Comparison of ENCODE assay signal across 8 cellular contexts in genomic region chr5:171419663-171420428, GRCh38. TPM values are rescaled to one million over a fixed set of nuclear protein-coding genes. Genes with fewer than 3 reads are reported as not detected.
DNase-seq lines count a peak whose midpoint lies in the region; ATAC-seq and TF ChIP-seq lines count a peak whose summit lies in the region.

No MANE protein-coding gene starts in this region.

- ATAC-seq in HG03139 (IDR thresholded peaks at IDR 0.05; ENCODE audit: unreplicated experiment) (peak; percentile 36), T-helper 17 cell (peak; percentile 68), upper lobe of right lung (peak; percentile 17)

- H3K4me1 ChIP-seq in mucosa of rectum (ENCODE audit: control insufficient read depth in 2 of 2, insufficient read depth in 2 of 2, low read length in 2 of 2) (peaks cover 11 to 20% of the 10 kb centered on the region in 2 donors), upper lobe of right lung (peaks cover 24% of the 10 kb centered on the region)

- no peaks in the 10 kb centered on the region for H3K9me3 Mint-ChIP-seq in endothelial cell (ENCODE audit: unreplicated experiment)

- peaks cover 5 to 6% of the 10 kb centered on the region in 2 donors for H3K27me3 ChIP-seq in mucosa of rectum (ENCODE audit: control insufficient read depth in 2 of 2, insufficient read depth in 2 of 2, low read length in 2 of 2)
- H3K27me3 ChIP-seq in upper lobe of right lung, result no peaks in the 10 kb centered on the region

- H3K4me3 Mint-ChIP-seq in T-helper 17 cell (peak overlapping the region; percentile 91), endothelial cell (ENCODE audit: unreplicated experiment) (peak overlapping the region; percentile 82)

- no peaks in the 10 kb centered on the region for H3K9me3 ChIP-seq in T-helper 17 cell (ENCODE audit: control insufficient read depth, low read length, poor library complexity, severe bottlenecking)
- no peaks in the 10 kb centered on the region for H3K9me3 ChIP-seq in mucosa of rectum (ENCODE audit: control insufficient read depth in 2 of 2, low read length in 2 of 2)
- H3K9me3 ChIP-seq in upper lobe of right lung, result no peaks in the 10 kb centered on the region

- H3K27ac Mint-ChIP-seq in T-helper 17 cell (no peak overlapping the region), endothelial cell (ENCODE audit: unreplicated experiment) (no peak overlapping the region)

- H3K9ac ChIP-seq in mucosa of rectum (ENCODE audit: low read depth in 1 of 2, low read length in 2 of 2), result no peak overlapping the region

- intact Hi-C loops in upper lobe of right lung (cut with DNase I), result loop anchor here (10.0 kb wide), 1 partner anchor 485 kb away; no protein-coding TSS in a partner anchor

- H3K27me3 Mint-ChIP-seq in T-helper 17 cell (peaks cover 5% of the 10 kb centered on the region), endothelial cell (ENCODE audit: unreplicated experiment) (peaks cover 8% of the 10 kb centered on the region)

- H3K36me3 Mint-ChIP-seq in T-helper 17 cell (ENCODE audit: low read depth), result no peaks in the 10 kb centered on the region
- H3K36me3 Mint-ChIP-seq in endothelial cell (ENCODE audit: low read depth, unreplicated experiment), result no peaks in the 10 kb centered on the region

- H3K4me3 ChIP-seq in mucosa of rectum (ENCODE audit: low read length in 2 of 2) (peak overlapping the region; percentile 38 to 66), upper lobe of right lung (peak overlapping the region; percentile 44)

- H3K36me3 ChIP-seq in mucosa of rectum (ENCODE audit: control insufficient read depth in 2 of 2, insufficient read depth in 2 of 2, low read length in 2 of 2) (no peaks in the 10 kb centered on the region), upper lobe of right lung (no peaks in the 10 kb centered on the region)

- H3K4me1 Mint-ChIP-seq in T-helper 17 cell, result peaks cover 10% of the 10 kb centered on the region
- peaks cover 7% of the 10 kb centered on the region for H3K4me1 Mint-ChIP-seq in endothelial cell (ENCODE audit: unreplicated experiment)

- DNase-seq in activated CD4-positive, alpha-beta T cell treated with anti-CD3 and anti-CD28 coated beads for 48 hours, result peak; percentile 49
- no peak for DNase-seq in activated CD4-positive, alpha-beta T cell treated with anti-CD3 and anti-CD28 coated beads for 4 hours
- DNase-seq in T-helper 17 cell (no peak), endothelial cell (ENCODE audit: low spot score) (peak; percentile 37), upper lobe of right lung (no peak), epidermal melanocyte (ENCODE audit: insufficient read length, low spot score) (no peak)

- TF ChIP-seq CTCF in endothelial cell (IDR thresholded peaks at IDR 0.05; ENCODE audit: unreplicated experiment) (no peak), upper lobe of right lung (IDR thresholded peaks at IDR 0.05) (no peak)

- H3K27ac ChIP-seq in mucosa of rectum (ENCODE audit: low read depth in 2 of 2, low read length in 2 of 2) (no peak overlapping the region), upper lobe of right lung (no peak overlapping the region)

RNA-seq across cellular contexts. Expression of gene FGF18, which starts 0.4 kb away (rescaled TPM):
- total RNA-seq in T-helper 17 cell (under 1 TPM; 0.44 to 0.50 TPM), endothelial cell (ENCODE audit: unreplicated experiment) (0.13 TPM), upper lobe of right lung (4.2 TPM)

RNA-seq across cellular contexts. Expression of gene NPM1, which starts 32.2 kb away (rescaled TPM):
- 1,000 to 10,000 TPM; 1,005 to 1,022 TPM for total RNA-seq in T-helper 17 cell
- 1,016 TPM for total RNA-seq in endothelial cell (ENCODE audit: unreplicated experiment)
- total RNA-seq in upper lobe of right lung, result 585 TPM

Comparison
In these comparisons a context has a peak if more than half of its experiments do, and no peak if none do; other contexts are left out.
1. DNase-seq: peak in activated CD4-positive, alpha-beta T cell treated with anti-CD3 and anti-CD28 coated beads for 48 hours (single experiment) and endothelial cell (single experiment); none in activated CD4-positive, alpha-beta T cell treated with anti-CD3 and anti-CD28 coated beads for 4 hours (0 of 2), T-helper 17 cell (0 of 3), upper lobe of right lung (single experiment) and epidermal melanocyte (single experiment).
2. ATAC-seq: peak in every context shown above with its lines; median percentile 68 in T-helper 17 cell; 36 in HG03139; 17 in upper lobe of right lung.